In the genomic region with DNA sequence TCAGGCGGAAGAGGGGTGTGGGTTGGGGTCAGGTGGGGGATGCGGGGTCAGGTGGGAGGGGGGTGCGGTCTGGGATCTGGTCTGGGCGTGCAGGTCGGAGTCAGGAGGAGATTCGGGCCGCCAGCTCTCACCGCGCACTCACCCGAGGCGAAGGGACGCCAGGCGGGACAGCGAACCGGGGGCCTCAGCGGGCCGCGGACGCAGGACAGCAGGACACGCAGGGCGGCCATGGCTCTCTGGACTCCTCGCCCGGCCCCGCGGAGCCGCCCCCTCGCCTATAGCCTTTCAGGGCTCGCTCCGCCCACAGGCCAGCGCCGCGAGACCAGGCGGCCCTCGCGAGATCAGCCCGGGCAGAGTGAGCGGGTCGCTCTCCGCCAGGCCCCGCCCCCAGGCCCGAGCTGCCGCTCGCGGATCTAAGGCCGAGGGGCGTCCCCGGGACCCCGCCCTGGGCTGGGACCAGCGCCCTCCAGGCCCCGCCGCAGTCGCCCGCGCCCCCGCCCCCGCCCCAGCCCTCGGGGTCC, we compare ENCODE assay signal across 8 cellular contexts. TPM values are rescaled to one million over a fixed set of nuclear protein-coding genes. Genes with fewer than 3 reads are reported as not detected.
DNase-seq lines count a peak whose midpoint lies in the region; ATAC-seq lines count a peak whose summit lies in the region.

Gene ECHS1, minus strand, starts transcription at position 251 of the 521 bp plus-strand sequence. Its CDS starts 21 bp downstream, at position 230.

- CTCF ChIA-PET in CD4-positive, alpha-beta memory T cell (lab: Charles Lee; ENCODE audit: partially characterized antibody): interaction anchor here (0.7 to 1.7 kb wide), 2 partner anchors 44 to 128 kb away, joined by 3 to 6 read pairs; no protein-coding TSS in a partner anchor

- POLR2A ChIA-PET in CD4-positive, alpha-beta memory T cell (lab: Charles Lee; ENCODE audit: partially characterized antibody): interaction anchor here (0.6 to 1.4 kb wide), 8 partner anchors 12 to 1399 kb away, joined by 3 to 18 read pairs (median 4); no protein-coding TSS in a partner anchor

- intact Hi-C loops in CD4-positive, alpha-beta memory T cell (cut with micrococcal nuclease): loop anchor here (1.0 to 2.0 kb wide), 4 partner anchors 15 to 64 kb away; partner anchors contain the start of genes FUOM and MTG1

- H3K27me3 ChIP-seq in CD4-positive, alpha-beta memory T cell (ENCODE audit: insufficient read depth, low read length): no peaks in the 10 kb centered on the region

- ATAC-seq in GM19468 (IDR thresholded peaks at IDR 0.05; ENCODE audit: extremely low read depth, unreplicated experiment): peak; percentile 99

- peaks cover 2 to 24% (median 14%) of the 10 kb centered on the region in 4 donors for H3K4me1 Mint-ChIP-seq in CD4-positive, alpha-beta memory T cell

- H3K36me3 Mint-ChIP-seq in CD4-positive, alpha-beta memory T cell: peaks cover 12 to 20% of the 10 kb centered on the region in 2 donors

- H3K4me3 Mint-ChIP-seq in CD4-positive, alpha-beta memory T cell: peak within 1 kb of the TSS; percentile 69 to 86 (median 82)

- peak; percentile 90 to 95 (median 91) for DNase-seq in CD4-positive, alpha-beta memory T cell
- DNase-seq in HS-27A (ENCODE audit: low read depth) (peak; percentile 40), medulla oblongata (ENCODE audit: extremely low spot score) (peak; percentile 96)
- peak; percentile 80 for DNase-seq in NK-92 treated with Interleukin-12 subunit alpha and Interleukin-12 subunit beta, amount 100 ng/mL, for 24 hours (lab: John Stamatoyannopoulos, UW)
- peak; percentile 98 for DNase-seq in activated CD8-positive, alpha-beta memory T cell treated with anti-CD3 and anti-CD28 coated beads for 24 hours
- peak; percentile 94 for DNase-seq in effector CD8-positive, alpha-beta T cell (lab: John Stamatoyannopoulos, UW)
- peak; percentile 86 to 97 (median 88) for DNase-seq in stimulated activated CD4-positive, alpha-beta T cell treated with anti-CD3 and anti-CD28 coated beads, TNF-alpha, amount 100 ng/mL, for 48 hours (ENCODE audit: low read depth in 3 of 3)

- H3K36me3 ChIP-seq in CD4-positive, alpha-beta memory T cell (ENCODE audit: insufficient read depth, low read length): peaks cover 15% of the 10 kb centered on the region

- peak within 1 kb of the TSS; percentile 51 for H3K27ac ChIP-seq in CD4-positive, alpha-beta memory T cell (ENCODE audit: low read depth, low read length)

- no peaks in the 10 kb centered on the region for H3K9me3 Mint-ChIP-seq in CD4-positive, alpha-beta memory T cell

- H3K4me1 ChIP-seq in CD4-positive, alpha-beta memory T cell (ENCODE audit: insufficient read depth, low read length): peaks cover 18% of the 10 kb centered on the region

- peak within 1 kb of the TSS in 6 of 7 donors; percentile 13 to 90 (median 78) for H3K27ac Mint-ChIP-seq in CD4-positive, alpha-beta memory T cell

- no peaks in the 10 kb centered on the region for H3K27me3 Mint-ChIP-seq in CD4-positive, alpha-beta memory T cell

- peak within 1 kb of the TSS in 1 of 2 donors; percentile 63 for H3K4me3 ChIP-seq in CD4-positive, alpha-beta memory T cell (ENCODE audit: low read length in 2 of 2)

- H3K9me3 ChIP-seq in CD4-positive, alpha-beta memory T cell (ENCODE audit: control insufficient read depth in 1 of 2, low read length in 2 of 2): no peaks in the 10 kb centered on the region

RNA-seq across cellular contexts. Expression of gene ECHS1, which starts in this region (rescaled TPM):
- 10 to 100 TPM; 29.7 to 30.6 TPM for total RNA-seq in CD4-positive, alpha-beta memory T cell
- 100 to 1,000 TPM in 1 of 2 donors, 10 to 100 TPM in 1; 81.4 to 117 TPM for polyA plus RNA-seq in CD4-positive, alpha-beta memory T cell

Comparison
In these comparisons a context has a peak if more than half of its experiments do, and no peak if none do; other contexts are left out.
1. DNase-seq: peak in every context shown above with its lines; median percentile 98 in activated CD8-positive, alpha-beta memory T cell treated with anti-CD3 and anti-CD28 coated beads for 24 hours; 96 in medulla oblongata; 94 in effector CD8-positive, alpha-beta T cell; 91 in CD4-positive, alpha-beta memory T cell; 88 in stimulated activated CD4-positive, alpha-beta T cell treated with anti-CD3 and anti-CD28 coated beads, TNF-alpha, amount 100 ng/mL, for 48 hours; 80 in NK-92 treated with Interleukin-12 subunit alpha and Interleukin-12 subunit beta, amount 100 ng/mL, for 24 hours; 40 in HS-27A.